ENCODE assay signal across 8 cellular contexts in genomic region chr9:3732077-3733038, GRCh38.
DNase-seq lines count a peak whose midpoint lies in the region; ATAC-seq and TF ChIP-seq lines count a peak whose summit lies in the region.

No MANE protein-coding gene starts in this region.

- H3K27ac ChIP-seq in ACC112 (ENCODE audit: low read depth, low read length) (no peak overlapping the region), MM.1S (ENCODE audit: low read length) (no peak overlapping the region)

- no peaks in the 10 kb centered on the region for H3K9me2 ChIP-seq in MM.1S (replicated peaks; ENCODE audit: insufficient read depth, low read length)

- H3F3A ChIP-seq in MM.1S (ENCODE audit: insufficient read depth, low read length), result peaks cover 11% of the 10 kb centered on the region; the same call in 1 of the 2 replicates

- TF ChIP-seq CTCF in GM12873 (IDR thresholded peaks at IDR 0.05; ENCODE audit: insufficient read depth, low read depth, low read length, missing control alignments) (peak; percentile 75), MM.1S (IDR thresholded peaks at IDR 0.05; ENCODE audit: low read length) (peak; percentile 77), astrocyte of the spinal cord (IDR thresholded peaks at IDR 0.05; ENCODE audit: low read depth, low read length) (peak; percentile 73)

- H3K4me3 ChIP-seq in ACC112 (ENCODE audit: low read depth, low read length), result peak overlapping the region; percentile 59
- peak overlapping the region; percentile 34; the same call in 1 of the 2 replicates for H3K4me3 ChIP-seq in MM.1S (ENCODE audit: low read length)
- no peak overlapping the region for H3K4me3 ChIP-seq in astrocyte of the spinal cord (ENCODE audit: low read depth, low read length)
- H3K4me3 ChIP-seq in skeletal muscle cell (ENCODE audit: low read depth, low read length), result no peak overlapping the region

- H3K36me3 ChIP-seq in ACC112 (ENCODE audit: insufficient read depth, low read length), result no peaks in the 10 kb centered on the region
- H3K36me3 ChIP-seq in MM.1S (replicated peaks; ENCODE audit: insufficient read depth, low read length), result no peaks in the 10 kb centered on the region

- in situ Hi-C loops in astrocyte of the spinal cord (cut with HindIII; ENCODE audit: low sequenced_read_pairs), result no loop called here

- H2AFZ ChIP-seq in ACC112 (ENCODE audit: low read length, unreplicated experiment), result peak overlapping the region; percentile 92
- H2AFZ ChIP-seq in MM.1S (ENCODE audit: low read length), result peak overlapping the region; percentile 84

- peak; percentile 89 for ATAC-seq in HG02588 (IDR thresholded peaks at IDR 0.05; ENCODE audit: unreplicated experiment)

- peak overlapping the region; percentile 80 for H3K4me2 ChIP-seq in MM.1S (ENCODE audit: low read depth, low read length)

- H3K27me3 ChIP-seq in ACC112 (ENCODE audit: insufficient read depth, low read length), result no peaks in the 10 kb centered on the region
- H3K27me3 ChIP-seq in MM.1S (replicated peaks; ENCODE audit: insufficient read depth, low read length), result no peaks in the 10 kb centered on the region

- H3K4me1 ChIP-seq in ACC112 (ENCODE audit: control insufficient read depth, insufficient read depth, low read length, unreplicated experiment) (peaks cover 7% of the 10 kb centered on the region), MM.1S (ENCODE audit: low read length) (peaks cover 21% of the 10 kb centered on the region)

- 0 out of 2 replicates have a peak overlapping the region, but pooled peaks have one; percentile 15 for H3K9ac ChIP-seq in MM.1S (ENCODE audit: low read length)

- H3K79me2 ChIP-seq in ACC112 (ENCODE audit: control insufficient read depth, insufficient read depth, low read length, unreplicated experiment) (no peaks in the 10 kb centered on the region), MM.1S (ENCODE audit: low read length) (no peaks in the 10 kb centered on the region)

- peak; percentile 82 for DNase-seq in MM.1S
- DNase-seq in RPMI8226, result peak; percentile 62
- DNase-seq in astrocyte of the spinal cord (ENCODE audit: low read depth, low spot score), result peak; percentile 95
- DNase-seq in iPS DF 19.7 (ENCODE audit: low read depth, low spot score), result peak; percentile 48
- peak; percentile 68 for DNase-seq in skeletal muscle cell (ENCODE audit: low read depth)

- no peaks in the 10 kb centered on the region for H3K9me3 ChIP-seq in MM.1S (replicated peaks; ENCODE audit: insufficient read depth, low read length)

- no peaks in the 10 kb centered on the region for H4K20me1 ChIP-seq in MM.1S (ENCODE audit: insufficient read depth, low read length)

Comparison
In these comparisons a context has a peak if more than half of its experiments do, and no peak if none do; other contexts are left out.
1. H3K4me3 ChIP-seq: peak in ACC112 (single experiment) and MM.1S (single experiment); none in astrocyte of the spinal cord (single experiment) and skeletal muscle cell (single experiment).
2. Peak in every context shown above with its lines, with median percentiles within 50 percentile points of each other: CTCF ChIP-seq and DNase-seq.